In the genomic region with DNA sequence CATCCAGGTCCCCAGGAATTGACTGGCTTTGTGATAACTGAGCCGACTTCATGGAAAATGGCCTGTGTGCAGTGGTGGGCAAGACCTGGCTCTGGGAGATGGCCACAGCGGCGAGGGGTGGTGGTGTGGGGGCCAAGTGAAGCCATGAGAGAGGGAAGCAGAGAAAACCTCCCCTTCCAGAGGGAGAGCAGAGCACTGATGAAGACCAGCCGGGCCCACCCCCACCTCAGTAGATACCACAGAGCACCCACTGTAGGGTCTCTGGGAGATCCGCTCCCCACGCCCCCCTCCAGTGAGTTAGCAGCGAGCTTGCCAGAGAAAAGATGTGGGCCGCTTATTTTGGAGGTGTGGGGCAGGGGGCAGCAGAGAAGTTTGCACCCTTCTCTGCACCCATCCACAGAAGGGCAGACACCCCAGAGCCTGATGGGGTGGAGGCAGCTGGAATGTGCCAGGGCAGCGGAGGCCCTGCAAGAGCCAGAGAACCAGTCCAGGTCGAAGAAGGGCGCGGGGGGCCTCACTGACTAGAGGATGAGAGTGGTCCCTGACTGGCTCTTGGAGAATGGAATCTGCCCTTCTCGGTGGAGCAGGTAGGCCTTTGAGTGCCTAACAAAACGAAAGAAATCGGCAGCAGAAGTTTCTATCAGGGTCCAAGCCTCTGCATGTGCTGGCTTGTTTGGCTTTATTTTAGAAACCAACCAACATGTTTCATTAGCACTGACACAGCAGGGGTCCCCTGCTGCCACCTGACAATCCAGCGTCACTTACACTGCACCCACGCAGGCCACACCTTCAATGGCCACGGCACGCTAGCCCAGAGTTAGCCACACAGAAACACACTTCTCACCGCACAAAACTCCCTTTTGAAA, we compare ENCODE assay signal across 9 cellular contexts. TPM values are rescaled to one million over a fixed set of nuclear protein-coding genes. Genes with fewer than 3 reads are reported as not detected.
A peak's percentile ranks its signal among the peaks of the same experiment; 100 is the strongest.
DNase-seq lines count a peak whose midpoint lies in the region; ATAC-seq, FAIRE-seq and TF ChIP-seq lines count a peak whose summit lies in the region.
"Had no signal": no experiment of that assay in that cellular context is flagged by ENCODE, and none has a peak within 500 bp of the region (broad histone marks: within the 10 kb centered on the region; RNA-seq: fewer than 3 reads in every experiment).

No MANE protein-coding gene starts in this region.

- FAIRE-seq in H54 (lab: Jason Lieb, UNC) = no peak

- H4K20me1 ChIP-seq in hepatocyte (ENCODE audit: insufficient read depth, poor library complexity, severe bottlenecking) = no peaks in the 10 kb centered on the region

- H3K4me3 Mint-ChIP-seq in activated naive CD4-positive, alpha-beta T cell treated with anti-CD3 and anti-CD28 coated beads, Interleukin-2, amount 10 ng/mL, durations not matched to agents 7 days and 5 days = peak overlapping the region; percentile 70
- peak overlapping the region; percentile 83 for H3K4me3 Mint-ChIP-seq in activated T-helper 1 cell treated with anti-CD3 and anti-CD28 coated beads, Interleukin-12 subunit alpha, Interleukin-12 subunit beta, Interleukin-2, Interleukin-4 antibody, amounts not matched to agents 30 ng/mL and 10 ng/mL and 1 ng/mL, durations not matched to agents 14 hours and 24 hours and 36 hours
- H3K4me3 Mint-ChIP-seq in type B pancreatic cell = peak overlapping the region; percentile 86

- H3K79me2 ChIP-seq in hepatocyte = no peaks in the 10 kb centered on the region

- no peak overlapping the region for H3K27ac ChIP-seq in hepatocyte

- 96% methylated on average over 20 of the region's 20 CpGs for WGBS in hepatocyte (ENCODE audit: low lambda C conversion rate, missing lambda C conversion rate)

- no peaks in the 10 kb centered on the region for H3K36me3 ChIP-seq in hepatocyte (replicated peaks; ENCODE audit: insufficient read depth, low read depth)
- H3K36me3 ChIP-seq: transverse colon had no signal

- H3K4me3 ChIP-seq in hepatocyte = no peak overlapping the region

- H3K27me3 ChIP-seq in hepatocyte = no peaks in the 10 kb centered on the region
- H3K27me3 ChIP-seq: transverse colon had no signal

- DNase-seq in activated naive CD4-positive, alpha-beta T cell treated with anti-CD3 and anti-CD28 coated beads, Interleukin-2, amount 10 ng/mL, durations not matched to agents 7 days and 5 days = no peak
- DNase-seq in activated naive CD4-positive, alpha-beta T cell treated with anti-CD3 and anti-CD28 coated beads, Interleukin-2, amount 50 U/mL, for 16 hours = no peak
- DNase-seq in activated T-helper 1 cell treated with anti-CD3 and anti-CD28 coated beads, Interleukin-12 subunit alpha, Interleukin-12 subunit beta, Interleukin-2, Interleukin-4 antibody, amounts not matched to agents 30 ng/mL and 10 ng/mL and 1 ng/mL, durations not matched to agents 14 hours and 24 hours and 36 hours (ENCODE audit: low spot score) = no peak
- DNase-seq in left kidney (ENCODE audit: low read depth, low spot score) (peak; percentile 6), type B pancreatic cell (ENCODE audit: extremely low spot score, unreplicated experiment) (no peak), H54 (ENCODE audit: insufficient read length, low spot score) (no peak), hepatocyte (ENCODE audit: low spot score) (no peak)
- DNase-seq: transverse colon had no signal

- no peak for ATAC-seq in GM18870 (IDR thresholded peaks at IDR 0.05; ENCODE audit: unreplicated experiment)

- peaks cover 11% of the 10 kb centered on the region for H3K27me3 Mint-ChIP-seq in activated naive CD4-positive, alpha-beta T cell treated with anti-CD3 and anti-CD28 coated beads, Interleukin-2, amount 10 ng/mL, durations not matched to agents 7 days and 5 days
- peaks cover 4% of the 10 kb centered on the region for H3K27me3 Mint-ChIP-seq in activated T-helper 1 cell treated with anti-CD3 and anti-CD28 coated beads, Interleukin-12 subunit alpha, Interleukin-12 subunit beta, Interleukin-2, Interleukin-4 antibody, amounts not matched to agents 30 ng/mL and 10 ng/mL and 1 ng/mL, durations not matched to agents 14 hours and 24 hours and 36 hours (ENCODE audit: insufficient read depth)
- peaks cover 5% of the 10 kb centered on the region for H3K27me3 Mint-ChIP-seq in type B pancreatic cell

- no peak overlapping the region for H2AFZ ChIP-seq in hepatocyte

- intact Hi-C loops in activated T-helper 1 cell treated with anti-CD3 and anti-CD28 coated beads, Interleukin-12 subunit alpha, Interleukin-12 subunit beta, Interleukin-2, Interleukin-4 antibody, amounts not matched to agents 30 ng/mL and 10 ng/mL and 1 ng/mL, durations not matched to agents 14 hours and 24 hours and 36 hours (cut with micrococcal nuclease) = loop anchor here (10.0 kb wide), 1 partner anchor 503 kb away; no protein-coding TSS in a partner anchor

- CTCF ChIA-PET in activated naive CD4-positive, alpha-beta T cell treated with anti-CD3 and anti-CD28 coated beads, Interleukin-2, amount 10 ng/mL, durations not matched to agents 7 days and 5 days (lab: Charles Lee) = interaction anchor here (1.1 to 2.9 kb wide), 3 partner anchors 13 to 179 kb away, joined by 3 to 19 read pairs (median 3); partner anchors contain the start of gene MELTF

- peaks cover 20% of the 10 kb centered on the region for H3K4me1 Mint-ChIP-seq in activated naive CD4-positive, alpha-beta T cell treated with anti-CD3 and anti-CD28 coated beads, Interleukin-2, amount 10 ng/mL, durations not matched to agents 7 days and 5 days
- peaks cover 10% of the 10 kb centered on the region for H3K4me1 Mint-ChIP-seq in activated T-helper 1 cell treated with anti-CD3 and anti-CD28 coated beads, Interleukin-12 subunit alpha, Interleukin-12 subunit beta, Interleukin-2, Interleukin-4 antibody, amounts not matched to agents 30 ng/mL and 10 ng/mL and 1 ng/mL, durations not matched to agents 14 hours and 24 hours and 36 hours (ENCODE audit: low read depth)
- peaks cover 4% of the 10 kb centered on the region for H3K4me1 Mint-ChIP-seq in type B pancreatic cell (ENCODE audit: unreplicated experiment)

- no peak overlapping the region for H3K4me2 ChIP-seq in hepatocyte

- no peaks in the 10 kb centered on the region for H3K9me3 Mint-ChIP-seq in activated naive CD4-positive, alpha-beta T cell treated with anti-CD3 and anti-CD28 coated beads, Interleukin-2, amount 10 ng/mL, durations not matched to agents 7 days and 5 days
- no peaks in the 10 kb centered on the region for H3K9me3 Mint-ChIP-seq in activated T-helper 1 cell treated with anti-CD3 and anti-CD28 coated beads, Interleukin-12 subunit alpha, Interleukin-12 subunit beta, Interleukin-2, Interleukin-4 antibody, amounts not matched to agents 30 ng/mL and 10 ng/mL and 1 ng/mL, durations not matched to agents 14 hours and 24 hours and 36 hours
- H3K9me3 Mint-ChIP-seq in type B pancreatic cell = no peaks in the 10 kb centered on the region

- no peak for TF ChIP-seq POLR2A in H54 (IDR thresholded peaks at IDR 0.05; ENCODE audit: low read depth, low read length)

- TF ChIP-seq CTCF in type B pancreatic cell (conservative IDR thresholded peaks at IDR 0.05) (no peak), hepatocyte (IDR thresholded peaks at IDR 0.05; ENCODE audit: poor library complexity) (no peak)

- peaks cover 13% of the 10 kb centered on the region for H3K4me1 ChIP-seq in hepatocyte (ENCODE audit: insufficient read depth)

- H3K27ac Mint-ChIP-seq in activated naive CD4-positive, alpha-beta T cell treated with anti-CD3 and anti-CD28 coated beads, Interleukin-2, amount 10 ng/mL, durations not matched to agents 7 days and 5 days = peak overlapping the region; percentile 67
- H3K27ac Mint-ChIP-seq in activated T-helper 1 cell treated with anti-CD3 and anti-CD28 coated beads, Interleukin-12 subunit alpha, Interleukin-12 subunit beta, Interleukin-2, Interleukin-4 antibody, amounts not matched to agents 30 ng/mL and 10 ng/mL and 1 ng/mL, durations not matched to agents 14 hours and 24 hours and 36 hours = peak overlapping the region; percentile 95
- H3K27ac Mint-ChIP-seq in type B pancreatic cell = peak overlapping the region; percentile 82

- H3K36me3 Mint-ChIP-seq in activated naive CD4-positive, alpha-beta T cell treated with anti-CD3 and anti-CD28 coated beads, Interleukin-2, amount 10 ng/mL, durations not matched to agents 7 days and 5 days = peaks cover 4% of the 10 kb centered on the region
- no peaks in the 10 kb centered on the region for H3K36me3 Mint-ChIP-seq in activated T-helper 1 cell treated with anti-CD3 and anti-CD28 coated beads, Interleukin-12 subunit alpha, Interleukin-12 subunit beta, Interleukin-2, Interleukin-4 antibody, amounts not matched to agents 30 ng/mL and 10 ng/mL and 1 ng/mL, durations not matched to agents 14 hours and 24 hours and 36 hours (ENCODE audit: low read depth)
- H3K36me3 Mint-ChIP-seq in type B pancreatic cell = peaks cover 5% of the 10 kb centered on the region

- H3K9me3 ChIP-seq in hepatocyte (ENCODE audit: low read depth) = no peaks in the 10 kb centered on the region
- H3K9me3 ChIP-seq: transverse colon had no signal

- no peaks in the 10 kb centered on the region for H3K9me2 ChIP-seq in hepatocyte (replicated peaks; ENCODE audit: insufficient read depth)

RNA-seq across cellular contexts. Expression of gene MELTF, which starts 28.3 kb away (rescaled TPM):
- total RNA-seq in activated T-helper 1 cell treated with anti-CD3 and anti-CD28 coated beads, Interleukin-12 subunit alpha, Interleukin-12 subunit beta, Interleukin-2, Interleukin-4 antibody, amounts not matched to agents 30 ng/mL and 10 ng/mL and 1 ng/mL, durations not matched to agents 14 hours and 24 hours and 36 hours = 3.9 and 6.4 TPM in 2 replicates
- 3.0 and 7.6 TPM in 2 replicates for total RNA-seq in type B pancreatic cell (ENCODE audit: low replicate concordance)
- total RNA-seq in hepatocyte = 44.3 and 74.0 TPM in 2 replicates
- 121 and 137 TPM in 2 replicates for polyA plus RNA-seq in hepatocyte

RNA-seq across cellular contexts. Expression of gene PIGZ, which starts 32.7 kb away (rescaled TPM):
- 1.2 and 1.7 TPM in 2 replicates for total RNA-seq in activated T-helper 1 cell treated with anti-CD3 and anti-CD28 coated beads, Interleukin-12 subunit alpha, Interleukin-12 subunit beta, Interleukin-2, Interleukin-4 antibody, amounts not matched to agents 30 ng/mL and 10 ng/mL and 1 ng/mL, durations not matched to agents 14 hours and 24 hours and 36 hours
- total RNA-seq in type B pancreatic cell (ENCODE audit: low replicate concordance) (1.6 and 2.0 TPM in 2 replicates), hepatocyte (11.1 and 18.0 TPM in 2 replicates)
- 24.2 and 32.6 TPM in 2 replicates for polyA plus RNA-seq in hepatocyte

RNA-seq across cellular contexts. Expression of gene NCBP2, which starts 59.0 kb away (rescaled TPM):
- total RNA-seq in activated T-helper 1 cell treated with anti-CD3 and anti-CD28 coated beads, Interleukin-12 subunit alpha, Interleukin-12 subunit beta, Interleukin-2, Interleukin-4 antibody, amounts not matched to agents 30 ng/mL and 10 ng/mL and 1 ng/mL, durations not matched to agents 14 hours and 24 hours and 36 hours = 102 and 111 TPM in 2 replicates
- total RNA-seq in type B pancreatic cell (ENCODE audit: low replicate concordance) = 61.1 and 81.2 TPM in 2 replicates
- total RNA-seq in hepatocyte = 60.2 and 78.3 TPM in 2 replicates
- polyA plus RNA-seq in hepatocyte = 94.5 and 101 TPM in 2 replicates
